21 cellular contexts compared by ENCODE assay signal in genomic region chr21:42690586-42690985, GRCh38.
"Had no signal": no experiment of that assay in that cellular context is flagged by ENCODE, and none has a peak within 500 bp of the region (broad histone marks: within the 10 kb centered on the region; RNA-seq: fewer than 3 reads in every experiment).

No MANE protein-coding gene starts in this region.

- H3K9me3 ChIP-seq: SJSA1 had no signal

- H3K27ac Mint-ChIP-seq: IgD-negative memory B cell had no signal

- DNase-seq: Kasumi-1, MM.1S, NCI-H1092 treated with DMSO at 0.1 percent for 48 hours, NCI-H1417, NCI-H1436 treated with DMSO at 0.1 percent for 48 hours, NCI-H1694, NCI-H187 treated with DMSO at 0.1 percent for 48 hours, NCI-H2029 treated with DMSO at 0.1 percent for 48 hours, NCI-H2227 treated with DMSO at 0.1 percent for 48 hours, NCI-H524 treated with DMSO at 0.1 percent for 48 hours, NCI-H69, NCI-H774, Right ventricle myocardium superior, RPMI8226, SIG-M5 had no signal

- H3K4me3 ChIP-seq: K562, SJSA1, SK-N-MC had no signal

- H3K4me2 ChIP-seq: KMS-11 had no signal

- H3K27me3 ChIP-seq: SJSA1 had no signal

- ATAC-seq: K562 had no signal

- H3K4me1 ChIP-seq: SJSA1 had no signal

- H3K9me3 Mint-ChIP-seq: IgD-negative memory B cell had no signal

- H3K4me3 Mint-ChIP-seq: IgD-negative memory B cell had no signal

- H3K27ac ChIP-seq: HL-60, KMS-11, SJSA1, SK-N-MC had no signal

- H3K36me3 ChIP-seq: SJSA1 had no signal
